Comparison of ENCODE assay signal across 19 cellular contexts in genomic region chr2:133498166-133498565, GRCh38.
DNase-seq lines count a peak whose midpoint lies in the region; ATAC-seq and TF ChIP-seq lines count a peak whose summit lies in the region.
"Had no signal": no experiment of that assay in that cellular context is flagged by ENCODE, and none has a peak within 500 bp of the region (broad histone marks: within the 10 kb centered on the region; RNA-seq: fewer than 3 reads in every experiment).

No MANE protein-coding gene starts in this region.

- H3K4me1 ChIP-seq in OCI-LY1 (ENCODE audit: insufficient read depth, low read length, severe bottlenecking), result peaks cover 19% of the 10 kb centered on the region
- H3K4me1 ChIP-seq in neural progenitor cell, result peaks cover 43% of the 10 kb centered on the region
- no peaks in the 10 kb centered on the region for H3K4me1 ChIP-seq in trophoblast cell (ENCODE audit: control insufficient read depth in 1 of 2, insufficient read depth in 2 of 2, low read length in 2 of 2)
- H3K4me1 ChIP-seq: BE2C had no signal

- TF ChIP-seq CTCF in HFFc6 (IDR thresholded peaks at IDR 0.05) (no peak), OCI-LY1 (IDR thresholded peaks at IDR 0.05; ENCODE audit: low read length) (no peak), neural progenitor cell (IDR thresholded peaks at IDR 0.05) (no peak)

- H2AK5ac ChIP-seq in trophoblast cell (ENCODE audit: low read length), result no peak overlapping the region

- H4K8ac ChIP-seq in trophoblast cell (ENCODE audit: low read depth, low read length), result no peak overlapping the region

- H3K9me3 ChIP-seq in OCI-LY1 (ENCODE audit: low read length), result no peaks in the 10 kb centered on the region
- H3K9me3 ChIP-seq in neural progenitor cell (ENCODE audit: low read depth), result no peaks in the 10 kb centered on the region
- H3K9me3 ChIP-seq in trophoblast cell (ENCODE audit: insufficient read depth, low read depth, low read length), result no peaks in the 10 kb centered on the region
- H3K9me3 ChIP-seq: A549, BE2C had no signal

- no peak overlapping the region for H3K9ac ChIP-seq in OCI-LY1 (ENCODE audit: low read length)
- H3K9ac ChIP-seq in neural progenitor cell, result no peak overlapping the region
- H3K9ac ChIP-seq in trophoblast cell (ENCODE audit: low read length), result no peak overlapping the region

- H3K4me3 Mint-ChIP-seq in HFFc6 (no peak overlapping the region; the same call in 1 of the 2 replicates), neural progenitor cell (no peak overlapping the region)
- H3K4me3 Mint-ChIP-seq: CD4-positive, CD25-positive, alpha-beta regulatory T cell had no signal

- H3K27me3 ChIP-seq in OCI-LY1 (ENCODE audit: insufficient read depth, low read length), result no peaks in the 10 kb centered on the region
- H3K27me3 ChIP-seq in neural progenitor cell, result no peaks in the 10 kb centered on the region
- H3K27me3 ChIP-seq in trophoblast cell (ENCODE audit: insufficient read depth, low read length), result no peaks in the 10 kb centered on the region
- H3K27me3 ChIP-seq: BE2C had no signal

- H3K27me3 Mint-ChIP-seq in HFFc6 (ENCODE audit: insufficient read depth) (peaks cover 3% of the 10 kb centered on the region; the same call in 1 of the 2 replicates), neural progenitor cell (ENCODE audit: insufficient read depth, low read depth) (no peaks in the 10 kb centered on the region)
- H3K27me3 Mint-ChIP-seq: CD4-positive, CD25-positive, alpha-beta regulatory T cell had no signal

- H3K23ac ChIP-seq in trophoblast cell (ENCODE audit: low read length), result no peak overlapping the region

- H4K91ac ChIP-seq in trophoblast cell (ENCODE audit: low read depth, low read length), result no peak overlapping the region

- H3K18ac ChIP-seq in trophoblast cell (ENCODE audit: low read length), result no peak overlapping the region

- intact Hi-C loops in left colon (cut with DNase I, micrococcal nuclease), result no loop called here

- no peak overlapping the region for H2BK120ac ChIP-seq in trophoblast cell (ENCODE audit: insufficient read depth, low read length, poor library complexity)

- H3K27ac Mint-ChIP-seq in HFFc6 (0 out of 2 replicates have a peak overlapping the region, but pooled peaks have one; percentile 8), neural progenitor cell (peak overlapping the region; percentile 93)
- H3K27ac Mint-ChIP-seq: CD4-positive, CD25-positive, alpha-beta regulatory T cell had no signal

- no peak overlapping the region for H4K12ac ChIP-seq in trophoblast cell (ENCODE audit: low read depth, low read length)

- H3F3A ChIP-seq in OCI-LY1 (ENCODE audit: insufficient read depth, low read length), result no peaks in the 10 kb centered on the region
- H3F3A ChIP-seq in neural progenitor cell (ENCODE audit: low read depth), result peaks cover 32% of the 10 kb centered on the region

- H2AFZ ChIP-seq in OCI-LY1 (ENCODE audit: low read length), result no peak overlapping the region
- no peak overlapping the region for H2AFZ ChIP-seq in neural progenitor cell (replicated peaks)
- no peak overlapping the region for H2AFZ ChIP-seq in trophoblast cell (ENCODE audit: insufficient read depth, low read length, poor library complexity)

- H3K36me3 ChIP-seq in OCI-LY1 (ENCODE audit: insufficient read depth, low read length) (no peaks in the 10 kb centered on the region), neural progenitor cell (no peaks in the 10 kb centered on the region), trophoblast cell (ENCODE audit: control insufficient read depth in 1 of 2, insufficient read depth in 2 of 2, low read length in 2 of 2) (no peaks in the 10 kb centered on the region)
- H3K36me3 ChIP-seq: BE2C had no signal

- H3K9me3 Mint-ChIP-seq in HFFc6 (no peaks in the 10 kb centered on the region), neural progenitor cell (peaks cover 3% of the 10 kb centered on the region)

- ATAC-seq in left colon (peak; percentile 22), HG02759 (IDR thresholded peaks at IDR 0.05; ENCODE audit: unreplicated experiment) (no peak)
- ATAC-seq: A549, Panc1 had no signal

- no peaks in the 10 kb centered on the region for H3K9me2 ChIP-seq in OCI-LY1 (ENCODE audit: low read depth, low read length)

- no peaks in the 10 kb centered on the region for H3K79me1 ChIP-seq in trophoblast cell (ENCODE audit: low read length)

- H3K36me3 Mint-ChIP-seq in HFFc6 (ENCODE audit: low read depth) (peaks cover 3% of the 10 kb centered on the region; the same call in 1 of the 2 replicates), neural progenitor cell (peaks cover 8% of the 10 kb centered on the region)
- H3K36me3 Mint-ChIP-seq: CD4-positive, CD25-positive, alpha-beta regulatory T cell had no signal

- no peak overlapping the region for H2BK12ac ChIP-seq in trophoblast cell (ENCODE audit: low read length)

- 100% methylated on average over 1 of the region's 3 CpGs for WGBS in trophoblast cell (ENCODE audit: extremely low coverage, insufficient coverage, insufficient read length)

- H3K79me2 ChIP-seq in OCI-LY1 (ENCODE audit: insufficient read depth, low read length), result no peaks in the 10 kb centered on the region
- H3K79me2 ChIP-seq in neural progenitor cell (ENCODE audit: low read depth), result no peaks in the 10 kb centered on the region
- no peaks in the 10 kb centered on the region for H3K79me2 ChIP-seq in trophoblast cell (ENCODE audit: control insufficient read depth, insufficient read depth, low read length, poor library complexity)

- H3K14ac ChIP-seq in trophoblast cell (ENCODE audit: low read length), result no peak overlapping the region

- no peaks in the 10 kb centered on the region for H4K20me1 ChIP-seq in OCI-LY1 (ENCODE audit: insufficient read depth, low read length)
- H4K20me1 ChIP-seq in neural progenitor cell (ENCODE audit: low read depth), result no peaks in the 10 kb centered on the region

- peak overlapping the region; percentile 27 for H3K27ac ChIP-seq in OCI-LY1 (ENCODE audit: low read depth, low read length, poor library complexity, severe bottlenecking)
- H3K27ac ChIP-seq in neural progenitor cell, result peak overlapping the region; percentile 81
- H3K27ac ChIP-seq in trophoblast cell (ENCODE audit: low read depth, low read length), result no peak overlapping the region
- H3K27ac ChIP-seq: A549 had no signal

- DNase-seq in HFFc6, result no peak
- DNase-seq in left colon, result peak in 1 of 2 donors; percentile 20
- DNase-seq in neural progenitor cell (ENCODE audit: low spot score), result no peak
- DNase-seq in trophoblast cell, result no peak
- DNase-seq in NCI-H2227 treated with DMSO at 0.1 percent for 48 hours (lab: John Stamatoyannopoulos, UW), result no peak
- DNase-seq in central memory CD4-positive, alpha-beta T cell, result no peak
- DNase-seq: BE2C; CD4-positive, CD25-positive, alpha-beta regulatory T cell; DMS79; H7; KG1; NCI-H187 treated with DMSO at 0.1 percent for 48 hours; NCI-H226; NCI-H510A treated with DMSO at 0.1 percent for 48 hours; NCI-H748 treated with DMSO at 0.1 percent for 48 hours had no signal

- no peak overlapping the region for H3K4me2 ChIP-seq in OCI-LY1 (ENCODE audit: low read length)
- peak overlapping the region; percentile 25 for H3K4me2 ChIP-seq in neural progenitor cell
- no peak overlapping the region for H3K4me2 ChIP-seq in trophoblast cell (ENCODE audit: low read length)
- H3K4me2 ChIP-seq: A549 had no signal

- H3K4me3 ChIP-seq in OCI-LY1 (ENCODE audit: low read depth, low read length, poor library complexity, severe bottlenecking) (no peak overlapping the region), neural progenitor cell (no peak overlapping the region), trophoblast cell (ENCODE audit: low read depth, low read length) (no peak overlapping the region)
- H3K4me3 ChIP-seq: A549 had no signal

- H2BK5ac ChIP-seq in trophoblast cell (ENCODE audit: low read depth, low read length, poor library complexity), result no peak overlapping the region

- H3K4me1 Mint-ChIP-seq in HFFc6 (ENCODE audit: low read depth), result peaks cover 33% of the 10 kb centered on the region
- peaks cover 51% of the 10 kb centered on the region for H3K4me1 Mint-ChIP-seq in neural progenitor cell
- H3K4me1 Mint-ChIP-seq: CD4-positive, CD25-positive, alpha-beta regulatory T cell had no signal

- H3K4ac ChIP-seq in trophoblast cell (ENCODE audit: low read depth, low read length), result no peak overlapping the region
